Comparison of ENCODE assay signal across 7 cellular contexts in the genomic region with DNA sequence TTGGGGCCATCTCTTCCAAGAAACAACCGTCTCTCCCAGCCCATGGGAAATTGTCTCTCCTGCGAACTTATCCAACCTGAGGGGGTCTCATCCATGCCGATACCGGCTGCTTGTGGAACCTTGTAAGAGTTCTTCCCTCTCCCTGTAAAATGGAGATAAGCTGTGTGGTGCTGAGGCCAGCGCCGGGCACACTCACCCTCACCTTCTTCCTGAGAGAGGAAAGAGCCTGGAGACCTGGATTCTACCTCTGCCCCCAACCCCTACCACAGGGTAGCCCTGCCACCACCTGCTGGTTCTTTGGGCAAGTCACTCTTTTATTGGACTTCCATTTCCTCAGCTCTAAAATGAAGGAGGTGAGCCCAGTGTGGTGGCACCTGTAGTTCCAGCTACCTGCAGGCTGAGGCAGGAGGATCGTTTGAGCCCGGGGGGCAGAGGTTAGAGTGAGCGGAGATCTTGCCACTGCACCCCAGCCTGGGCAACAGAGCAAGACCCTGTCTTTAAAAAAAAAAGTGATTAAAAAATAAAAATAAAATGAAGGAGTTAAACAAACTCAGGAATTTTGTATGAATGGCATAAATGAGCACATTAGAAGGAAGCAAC.
DNase-seq lines count a peak whose midpoint lies in the region; ATAC-seq and TF ChIP-seq lines count a peak whose summit lies in the region.

No MANE protein-coding gene starts in this region.

- H3K27ac ChIP-seq in WERI-Rb-1, result peak overlapping the region; percentile 49

- no peaks in the 10 kb centered on the region for H3K27me3 ChIP-seq in WERI-Rb-1 (ENCODE audit: insufficient read depth, low read depth, severe bottlenecking)

- no peak for DNase-seq in HFF-Myc (ENCODE audit: extremely low read depth, low read depth)
- no peak for DNase-seq in WERI-Rb-1
- peak; percentile 22 for DNase-seq in glomerular visceral epithelial cell (ENCODE audit: extremely low spot score)
- no peak for DNase-seq in skeletal muscle cell (ENCODE audit: low read depth)
- no peak for DNase-seq in NCI-H1436 (lab: John Stamatoyannopoulos, UW)
- DNase-seq in stimulated activated naive CD4-positive, alpha-beta T cell (lab: John Stamatoyannopoulos, UW), result no peak

- TF ChIP-seq CTCF in HFF-Myc (IDR thresholded peaks at IDR 0.05; ENCODE audit: low read depth, low read length, missing control alignments) (no peak), WERI-Rb-1 (IDR thresholded peaks at IDR 0.05; ENCODE audit: low read depth, low read length) (no peak)

- H3K9me3 ChIP-seq in WERI-Rb-1 (ENCODE audit: severe bottlenecking), result no peaks in the 10 kb centered on the region

- no peak for ATAC-seq in HG03457 (IDR thresholded peaks at IDR 0.05; ENCODE audit: unreplicated experiment)

- H3K36me3 ChIP-seq in WERI-Rb-1, result no peaks in the 10 kb centered on the region

- H3K4me3 ChIP-seq in HFF-Myc (replicated peaks; ENCODE audit: low read depth, low read length) (peak overlapping the region; percentile 51), WERI-Rb-1 (ENCODE audit: low read depth, low read length) (peak overlapping the region; percentile 67), skeletal muscle cell (ENCODE audit: low read depth, low read length) (peak overlapping the region; percentile 57)
